Comparison of ENCODE assay signal across 11 cellular contexts in genomic region chr18:12879840-12880531, GRCh38. TPM values are rescaled to one million over a fixed set of nuclear protein-coding genes. Genes with fewer than 3 reads are reported as not detected.
A peak's percentile ranks its signal among the peaks of the same experiment; 100 is the strongest.
DNase-seq lines count a peak whose midpoint lies in the region; ATAC-seq and TF ChIP-seq lines count a peak whose summit lies in the region.
"Had no signal": no experiment of that assay in that cellular context is flagged by ENCODE, and none has a peak within 500 bp of the region (broad histone marks: within the 10 kb centered on the region; RNA-seq: fewer than 3 reads in every experiment).

No MANE protein-coding gene starts in this region.

- H3K27ac ChIP-seq in DND-41 (ENCODE audit: low read length) = peak overlapping the region; percentile 91

- H3K27me3 ChIP-seq in DND-41 (ENCODE audit: insufficient read depth, low read length, poor library complexity) = no peaks in the 10 kb centered on the region

- H4K20me1 ChIP-seq in DND-41 (ENCODE audit: insufficient read depth, low read length) = no peaks in the 10 kb centered on the region; the same call in none of the 2 replicates

- H2AFZ ChIP-seq in DND-41 (ENCODE audit: low read depth, low read length) = no peak overlapping the region

- H3K9ac ChIP-seq in DND-41 (ENCODE audit: low read depth, low read length) = peak overlapping the region; percentile 94

- H3K4me3 ChIP-seq in DND-41 (ENCODE audit: low read depth in 1 of 2, low read length in 2 of 2) = peak overlapping the region in 1 of 2 experiments; percentile 80; a peak in 2 of 4 replicates

- intact Hi-C loops in natural killer cell (cut with micrococcal nuclease) = loop anchor here (1.0 to 5.0 kb wide), 5 partner anchors 41 to 503 kb away; partner anchors contain the start of genes AFG3L2, CEP192 and SEH1L

- H3K36me3 ChIP-seq in DND-41 (ENCODE audit: insufficient read depth, low read length) = peaks cover 27% of the 10 kb centered on the region

- no peaks in the 10 kb centered on the region for H3K9me3 ChIP-seq in DND-41 (ENCODE audit: insufficient read depth, low read length, severe bottlenecking)

- DNase-seq in DND-41 = no peak
- peak; percentile 51 for DNase-seq in KBM-7
- no peak for DNase-seq in activated naive CD4-positive, alpha-beta T cell treated with anti-CD3 and anti-CD28 coated beads, Interleukin-2, amount 50 U/mL, for 72 hours (ENCODE audit: low spot score in 2 of 2)
- peak; percentile 33 for DNase-seq in natural killer cell
- DNase-seq in AG08395 (ENCODE audit: low spot score) = no peak
- DNase-seq in NCI-H748 (lab: John Stamatoyannopoulos, UW; ENCODE audit: unreplicated experiment) = no peak
- no peak for DNase-seq in hepatic stellate cell (ENCODE audit: low spot score)
- DNase-seq: activated CD4-positive, CD25-positive, alpha-beta regulatory T cell treated with anti-CD3 and anti-CD28 coated beads, Interleukin-2, amount 50 U/mL, for 72 hours; NCI-H526; stimulated activated CD4-positive, alpha-beta T cell treated with anti-CD3 and anti-CD28 coated beads, Interleukin-12 subunit alpha, Interleukin-12 subunit beta, amount 100 ng/mL, for 4 hours had no signal

- peak overlapping the region; percentile 71 for H3K4me3 Mint-ChIP-seq in natural killer cell

- ATAC-seq in DND-41 (ENCODE audit: insufficient read depth, low read depth) = no peak
- no peak for ATAC-seq in activated naive CD4-positive, alpha-beta T cell treated with anti-CD3 and anti-CD28 coated beads, Interleukin-2, amount 50 U/mL, for 72 hours
- peak; percentile 22 to 39 (median 28) for ATAC-seq in natural killer cell
- ATAC-seq in HG03571 (IDR thresholded peaks at IDR 0.05; ENCODE audit: unreplicated experiment) = no peak

- peak overlapping the region; percentile 66 for H3K4me2 ChIP-seq in DND-41 (ENCODE audit: insufficient read depth, low read length)

- H3K27ac Mint-ChIP-seq in activated naive CD4-positive, alpha-beta T cell treated with anti-CD3 and anti-CD28 coated beads, Interleukin-2, amount 50 U/mL, for 72 hours = peak overlapping the region; percentile 67 to 72
- H3K27ac Mint-ChIP-seq in natural killer cell = peak overlapping the region; percentile 86 to 94

- peaks cover 0 to 5% of the 10 kb centered on the region in 2 donors for H3K9me3 Mint-ChIP-seq in activated naive CD4-positive, alpha-beta T cell treated with anti-CD3 and anti-CD28 coated beads, Interleukin-2, amount 50 U/mL, for 72 hours
- no peaks in the 10 kb centered on the region for H3K9me3 Mint-ChIP-seq in natural killer cell

- no peaks in the 10 kb centered on the region for H3K27me3 Mint-ChIP-seq in natural killer cell (ENCODE audit: low read depth in 2 of 2)

- in situ Hi-C loops in KBM-7 (cut with MboI; ENCODE audit: low pct_unique_long_range_greater_than_20kb, low sequenced_read_pairs) = no loop called here

- no peak for TF ChIP-seq CTCF in DND-41 (IDR thresholded peaks at IDR 0.05; ENCODE audit: borderline replicate concordance, extremely low read depth, low read length, poor library complexity, severe bottlenecking)
- TF ChIP-seq CTCF in natural killer cell (IDR thresholded peaks at IDR 0.05) = no peak

- peaks cover 94% of the 10 kb centered on the region for H3K79me2 ChIP-seq in DND-41 (ENCODE audit: insufficient read depth, low read length)

- peaks cover 16 to 37% of the 10 kb centered on the region in 2 donors for H3K36me3 Mint-ChIP-seq in activated naive CD4-positive, alpha-beta T cell treated with anti-CD3 and anti-CD28 coated beads, Interleukin-2, amount 50 U/mL, for 72 hours
- H3K36me3 Mint-ChIP-seq in natural killer cell = no peaks in the 10 kb centered on the region

- peaks cover 74 to 90% of the 10 kb centered on the region in 2 donors for H3K4me1 Mint-ChIP-seq in natural killer cell

- peaks cover 55% of the 10 kb centered on the region for H3K4me1 ChIP-seq in DND-41 (ENCODE audit: insufficient read depth, low read length)

RNA-seq across cellular contexts. Expression of gene PTPN2, which starts 4.1 kb away (rescaled TPM):
- 10 to 100 TPM; 57.0 to 69.9 TPM for total RNA-seq in activated naive CD4-positive, alpha-beta T cell treated with anti-CD3 and anti-CD28 coated beads, Interleukin-2, amount 50 U/mL, for 72 hours
- 100 to 1,000 TPM; 110 to 115 (median 112) TPM for total RNA-seq in natural killer cell

Comparison
In these comparisons a context has a peak if more than half of its experiments do, and no peak if none do; other contexts are left out.
1. ATAC-seq: peak in natural killer cell (3 of 3); none in DND-41 (single experiment), activated naive CD4-positive, alpha-beta T cell treated with anti-CD3 and anti-CD28 coated beads, Interleukin-2, amount 50 U/mL, for 72 hours (0 of 2) and HG03571 (single experiment).
2. DNase-seq: peak in KBM-7 (single experiment) and natural killer cell (single experiment); none in DND-41 (single experiment), activated naive CD4-positive, alpha-beta T cell treated with anti-CD3 and anti-CD28 coated beads, Interleukin-2, amount 50 U/mL, for 72 hours (0 of 2), AG08395 (single experiment), NCI-H748 (single experiment) and hepatic stellate cell (single experiment).